In the genomic region with DNA sequence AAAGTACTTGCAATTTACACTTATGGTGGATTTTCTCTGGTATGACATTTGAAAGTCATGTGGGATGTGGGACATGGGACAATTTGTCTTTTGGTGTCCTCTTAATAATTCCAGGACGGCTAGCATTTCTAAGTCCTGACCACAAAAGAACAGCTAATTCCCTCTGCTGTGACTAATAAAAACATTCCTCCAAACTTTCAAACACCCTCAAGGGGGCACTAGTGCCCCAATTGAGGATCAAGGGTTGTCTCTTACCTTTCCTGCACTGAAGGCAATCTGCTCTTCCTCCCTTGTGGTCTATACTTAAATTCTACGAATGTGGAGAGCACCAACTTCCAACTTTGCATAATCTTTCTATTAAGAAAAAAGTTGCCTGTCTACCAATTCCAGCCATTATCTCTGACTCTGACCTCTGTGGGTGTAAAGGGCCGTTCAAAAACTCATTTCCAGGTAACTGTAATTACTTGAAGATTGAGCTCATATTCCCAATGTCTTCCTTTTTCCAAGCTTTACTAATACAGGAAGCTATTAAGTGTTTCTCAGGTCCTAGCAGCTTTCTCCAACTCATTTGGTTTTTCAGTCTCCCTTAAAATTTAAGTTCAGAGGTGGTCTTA, we compare ENCODE assay signal across 8 cellular contexts.
A peak's percentile ranks its signal among the peaks of the same experiment; 100 is the strongest.
DNase-seq lines count a peak whose midpoint lies in the region; ATAC-seq and TF ChIP-seq lines count a peak whose summit lies in the region.

No MANE protein-coding gene starts in this region.

- H3K27me3 ChIP-seq in lower lobe of right lung (ENCODE audit: low read depth) = no peaks in the 10 kb centered on the region
- H3K27me3 ChIP-seq in testis = no peaks in the 10 kb centered on the region

- intact Hi-C loops in lower lobe of right lung (cut with DNase I) = no loop called here
- intact Hi-C loops in testis (cut with DNase I; ENCODE audit: low total_unique reads) = no loop called here

- DNase-seq in GM04504 (ENCODE audit: low read depth) (peak; percentile 63), HuH-7.5 (ENCODE audit: low spot score) (peak; percentile 17), T-helper 17 cell (peak in 1 of 3 donors; percentile 27), lower lobe of right lung (no peak), testis (no peak), KG1 (lab: John Stamatoyannopoulos, UW) (no peak)
- peak; percentile 59 for DNase-seq in central memory CD4-positive, alpha-beta T cell

- no peaks in the 10 kb centered on the region for H3K27me3 Mint-ChIP-seq in T-helper 17 cell

- H3K4me3 ChIP-seq in lower lobe of right lung (no peak overlapping the region), testis (no peak overlapping the region)

- H3K27ac ChIP-seq in lower lobe of right lung (no peak overlapping the region), testis (no peak overlapping the region)

- no peak for TF ChIP-seq POLR2A in testis (IDR thresholded peaks at IDR 0.05)

- WGBS in testis, 2 donors = 54 to 62% methylated on average over 3 of the region's 3 CpGs

- H3K9me3 ChIP-seq in T-helper 17 cell (ENCODE audit: control insufficient read depth, low read length, poor library complexity, severe bottlenecking) = no peaks in the 10 kb centered on the region
- H3K9me3 ChIP-seq in lower lobe of right lung = peaks cover 8% of the 10 kb centered on the region
- no peaks in the 10 kb centered on the region for H3K9me3 ChIP-seq in testis

- H3K27ac Mint-ChIP-seq in T-helper 17 cell = no peak overlapping the region

- H3K4me1 ChIP-seq in lower lobe of right lung (no peaks in the 10 kb centered on the region), testis (no peaks in the 10 kb centered on the region)

- peak; percentile 78 for ATAC-seq in GM21576 (IDR thresholded peaks at IDR 0.05; ENCODE audit: unreplicated experiment)
- peak; percentile 81 for ATAC-seq in T-helper 17 cell
- peak; percentile 60 to 65 for ATAC-seq in lower lobe of right lung

- peak; percentile 45 for TF ChIP-seq CTCF in lower lobe of right lung (IDR thresholded peaks at IDR 0.05)
- TF ChIP-seq CTCF in testis (IDR thresholded peaks at IDR 0.05) = peak in 2 of 3 experiments; percentile 35 to 42

- peaks cover 10% of the 10 kb centered on the region for H3K4me1 Mint-ChIP-seq in T-helper 17 cell

- H3K36me3 ChIP-seq in lower lobe of right lung = no peaks in the 10 kb centered on the region
- H3K36me3 ChIP-seq in testis (ENCODE audit: low read depth, missing control alignments) = no peaks in the 10 kb centered on the region

- H3K36me3 Mint-ChIP-seq in T-helper 17 cell (ENCODE audit: low read depth) = peaks cover 3% of the 10 kb centered on the region

- H3K4me3 Mint-ChIP-seq in T-helper 17 cell = no peak overlapping the region

Comparison
In these comparisons a context has a peak if more than half of its experiments do, and no peak if none do; other contexts are left out.
1. DNase-seq: peak in GM04504 (single experiment), HuH-7.5 (single experiment) and central memory CD4-positive, alpha-beta T cell (single experiment); none in lower lobe of right lung (single experiment), testis (single experiment) and KG1 (single experiment).
2. Peak in every context shown above with its lines, with median percentiles within 50 percentile points of each other: ATAC-seq.